ENCODE assay signal across 8 cellular contexts in the genomic region with DNA sequence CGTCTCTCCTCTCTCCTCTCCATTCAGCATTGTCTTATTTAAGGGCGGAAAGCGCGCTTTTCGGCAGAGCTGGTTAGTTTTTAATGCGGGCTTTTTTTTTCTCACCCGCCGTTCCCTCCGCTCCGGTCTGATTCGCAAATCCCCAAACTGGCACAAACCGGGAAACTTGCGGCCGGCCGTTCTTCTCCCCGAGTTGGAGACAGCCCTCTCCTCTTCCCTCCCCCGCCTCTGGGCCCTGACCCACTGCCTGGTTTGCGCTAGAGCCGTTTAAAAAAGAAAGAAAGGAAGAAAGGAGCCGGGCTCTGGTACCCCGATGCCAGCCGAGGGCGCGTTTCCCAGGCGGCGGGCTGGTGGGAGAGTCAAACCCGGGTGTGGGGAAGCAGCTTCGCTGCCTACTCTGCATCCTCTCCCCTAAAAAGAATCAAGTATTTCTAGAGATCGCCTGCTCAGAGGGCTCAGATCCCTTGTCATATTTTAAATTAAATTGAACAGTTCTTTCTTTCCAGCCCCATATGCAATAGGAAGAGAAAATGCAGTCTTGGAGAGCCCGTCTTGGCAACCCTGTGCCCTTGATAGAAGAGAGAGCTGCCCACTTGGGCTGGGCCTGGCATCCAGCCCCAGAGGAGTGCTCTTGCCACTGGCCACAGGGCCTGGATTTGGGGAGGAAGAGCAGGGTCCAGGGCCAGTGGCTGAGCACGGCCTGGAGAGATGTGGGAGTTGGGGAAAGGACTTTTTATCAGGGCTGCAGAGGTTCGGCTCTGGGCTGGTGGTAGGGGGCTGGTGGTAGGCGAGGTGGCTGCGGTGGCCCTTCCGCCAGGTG. TPM values are rescaled to one million over a fixed set of nuclear protein-coding genes. Genes with fewer than 3 reads are reported as not detected.
A peak's percentile ranks its signal among the peaks of the same experiment; 100 is the strongest.
DNase-seq lines count a peak whose midpoint lies in the region; ATAC-seq and TF ChIP-seq lines count a peak whose summit lies in the region.

No MANE protein-coding gene starts in this region.

- DNase-seq in heart left ventricle (no peak), Right ventricle myocardium superior (no peak), cardiac fibroblast (ENCODE audit: low read depth in 2 of 2) (peak in 1 of 2 donors; percentile 39), NCI-H774 (lab: John Stamatoyannopoulos, UW) (no peak)
- DNase-seq in central memory CD4-positive, alpha-beta T cell: no peak

- H3K9me3 ChIP-seq in heart left ventricle (no peaks in the 10 kb centered on the region), mucosa of rectum (ENCODE audit: control insufficient read depth in 2 of 2, low read length in 2 of 2) (no peaks in the 10 kb centered on the region)

- H3K27me3 ChIP-seq in heart left ventricle: peaks cover 0 to 56% (median 0%) of the 10 kb centered on the region in 9 donors
- peaks cover 0 to 2% of the 10 kb centered on the region in 2 donors for H3K27me3 ChIP-seq in mucosa of rectum (ENCODE audit: control insufficient read depth in 2 of 2, insufficient read depth in 2 of 2, low read length in 2 of 2)

- peak in 1 of 4 donors; percentile 17 for ATAC-seq in heart left ventricle
- no peak for ATAC-seq in Right ventricle myocardium superior (ENCODE audit: poor library complexity)
- no peak for ATAC-seq in HG02852 (IDR thresholded peaks at IDR 0.05; ENCODE audit: unreplicated experiment)

- peak overlapping the region; percentile 24 to 54 for H3K9ac ChIP-seq in mucosa of rectum (ENCODE audit: low read depth in 1 of 2, low read length in 2 of 2)

- no peak for TF ChIP-seq POLR2A in heart left ventricle (IDR thresholded peaks at IDR 0.05)

- no peak for TF ChIP-seq CTCF in heart left ventricle (IDR thresholded peaks at IDR 0.05)
- no peak for TF ChIP-seq CTCF in cardiac fibroblast (IDR thresholded peaks at IDR 0.05; ENCODE audit: low read depth, low read length)

- H3K4me3 ChIP-seq in heart left ventricle (peak overlapping the region in 9 of 12 donors; percentile 35 to 55 (median 43)), cardiac fibroblast (replicated peaks in 1 of 2; ENCODE audit: low read depth in 2 of 2, low read length in 2 of 2) (peak overlapping the region; percentile 8 to 48), mucosa of rectum (ENCODE audit: low read length in 2 of 2) (peak overlapping the region in 1 of 2 donors; percentile 50), urinary bladder (ENCODE audit: low read depth, low read length) (peak overlapping the region; percentile 31)

- H3K27ac ChIP-seq in heart left ventricle: peak overlapping the region; percentile 43 to 97 (median 79)
- peak overlapping the region; percentile 69 to 72 for H3K27ac ChIP-seq in mucosa of rectum (ENCODE audit: low read depth in 2 of 2, low read length in 2 of 2)
- peak overlapping the region; percentile 93 for H3K27ac ChIP-seq in urinary bladder (ENCODE audit: low read depth)

- intact Hi-C loops in heart left ventricle (cut with DNase I) (no loop called here), Right ventricle myocardium superior (cut with DNase I) (no loop called here)

- H3K4me1 ChIP-seq in heart left ventricle: peaks cover 8 to 100% (median 84%) of the 10 kb centered on the region in 12 donors
- H3K4me1 ChIP-seq in mucosa of rectum (ENCODE audit: control insufficient read depth in 2 of 2, insufficient read depth in 2 of 2, low read length in 2 of 2): peaks cover 18 to 28% of the 10 kb centered on the region in 2 donors
- H3K4me1 ChIP-seq in urinary bladder (ENCODE audit: insufficient read depth): no peaks in the 10 kb centered on the region

- H3K36me3 ChIP-seq in heart left ventricle (no peaks in the 10 kb centered on the region), mucosa of rectum (ENCODE audit: control insufficient read depth in 2 of 2, insufficient read depth in 2 of 2, low read length in 2 of 2) (no peaks in the 10 kb centered on the region), urinary bladder (ENCODE audit: insufficient read depth) (no peaks in the 10 kb centered on the region)

- 70 to 78% (median 73%) methylated on average over 35 of the region's 35 CpGs for WGBS in heart left ventricle, 4 donors
- 43% methylated on average over 35 of the region's 35 CpGs for WGBS in urinary bladder

RNA-seq across cellular contexts. Expression of a gene that starts 19.0 kb away (rescaled TPM):
- total RNA-seq in heart left ventricle (100 to 1,000 TPM in 8 of 9 donors, 10 to 100 TPM in 1; 81.4 to 147 (median 122) TPM), Right ventricle myocardium superior (160 TPM), urinary bladder (83.5 TPM)
- polyA plus RNA-seq in heart left ventricle (10 to 100 TPM; 42.1 to 55.2 TPM), urinary bladder (88.6 TPM)

RNA-seq across cellular contexts. Expression of a gene that starts 44.9 kb away (rescaled TPM):
- 10 to 100 TPM in 4 of 9 donors, 1 to 10 TPM in 5; 2.9 to 13.6 (median 9.0) TPM for total RNA-seq in heart left ventricle
- 1 to 10 TPM; 1.4 to 4.7 TPM for polyA plus RNA-seq in heart left ventricle
- 9.1 TPM for total RNA-seq in Right ventricle myocardium superior
- total RNA-seq in urinary bladder: not detected
- not detected for polyA plus RNA-seq in urinary bladder

RNA-seq across cellular contexts. Expression of a gene that starts 57.3 kb away (rescaled TPM):
- total RNA-seq in heart left ventricle: 10 to 100 TPM; 17.2 to 63.6 (median 27.2) TPM
- 100 to 1,000 TPM in 1 of 2 donors, 10 to 100 TPM in 1; 64.9 to 119 TPM for polyA plus RNA-seq in heart left ventricle
- total RNA-seq in Right ventricle myocardium superior: 31.1 TPM
- total RNA-seq in urinary bladder: 7.3 TPM
- 45.9 TPM for polyA plus RNA-seq in urinary bladder
